Comparison of ENCODE assay signal across 9 cellular contexts in the genomic region with DNA sequence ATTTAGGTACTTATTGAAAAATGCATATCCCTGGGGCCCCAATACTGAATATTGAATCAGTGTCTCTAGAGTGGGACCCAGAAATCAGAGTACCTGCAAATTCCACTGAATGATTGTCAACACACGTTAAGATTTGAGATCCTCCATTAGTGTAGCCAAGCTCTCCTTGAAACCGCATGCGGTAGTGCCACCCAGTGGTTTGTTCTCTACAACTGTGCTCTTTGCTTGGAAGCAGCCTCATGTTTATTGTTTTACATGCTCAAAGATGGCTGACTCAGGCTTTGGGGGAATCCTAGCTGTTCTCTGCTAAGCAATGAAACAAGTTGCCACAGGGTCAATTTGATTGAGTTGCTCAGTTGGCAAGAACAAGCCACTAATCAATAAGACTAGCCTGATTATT.
DNase-seq lines count a peak whose midpoint lies in the region; ATAC-seq and TF ChIP-seq lines count a peak whose summit lies in the region.
"Had no signal": no experiment of that assay in that cellular context is flagged by ENCODE, and none has a peak within 500 bp of the region (broad histone marks: within the 10 kb centered on the region; RNA-seq: fewer than 3 reads in every experiment).

No MANE protein-coding gene starts in this region.

- H3K4me3 ChIP-seq in LNCaP clone FGC (ENCODE audit: low read depth, low read length) (no peak overlapping the region), WI38 (ENCODE audit: low read depth, low read length) (no peak overlapping the region)
- H3K4me3 ChIP-seq: SJSA1 had no signal

- ATAC-seq in GM21390 (IDR thresholded peaks at IDR 0.05; ENCODE audit: unreplicated experiment) (peak; percentile 84), sciatic nerve (peak; percentile 86)

- peak; percentile 44 for DNase-seq in EL
- DNase-seq in LNCaP clone FGC (ENCODE audit: low read depth): peak; percentile 33
- peak; percentile 42 for DNase-seq in globus pallidus (ENCODE audit: low spot score)
- peak; percentile 73 for DNase-seq in sciatic nerve (ENCODE audit: low spot score)
- DNase-seq in inferior parietal cortex (ENCODE audit: extremely low spot score): no peak
- DNase-seq in activated effector memory CD4-positive, alpha-beta T cell treated with Interleukin-2 at 50 U/mL for 16 hours: no peak

- TF ChIP-seq CTCF in LNCaP clone FGC (IDR thresholded peaks at IDR 0.05; ENCODE audit: control insufficient read depth, extremely low read depth, insufficient read depth) (peak; percentile 67), WI38 (IDR thresholded peaks at IDR 0.05; ENCODE audit: low read depth, low read length) (peak; percentile 37)

- intact Hi-C loops in sciatic nerve (cut with DNase I): no loop called here

Comparison
In these comparisons a context has a peak if more than half of its experiments do, and no peak if none do; other contexts are left out.
1. DNase-seq: peak in EL (single experiment), LNCaP clone FGC (single experiment), globus pallidus (single experiment) and sciatic nerve (single experiment); none in inferior parietal cortex (single experiment) and activated effector memory CD4-positive, alpha-beta T cell treated with Interleukin-2 at 50 U/mL for 16 hours (single experiment).